In genomic region chrX:130649738-130650137, GRCh38 we compare ENCODE assay signal across 3 cellular contexts.
TF ChIP-seq lines count a peak whose summit lies in the region.

No MANE protein-coding gene starts in this region.

TF ChIP-seq in SK-N-SH, 30 proteins besides CTCF, POLR2A, EP300 and RAD21 (continued from another document):
- TF ChIP-seq REST (IDR thresholded peaks at IDR 0.05; ENCODE audit: low read depth, low read length) (peak; percentile 80), NFIC (IDR thresholded peaks at IDR 0.05; ENCODE audit: borderline replicate concordance) (no peak), MAX (IDR thresholded peaks at IDR 0.05; ENCODE audit: low read depth) (no peak), JUND (IDR thresholded peaks at IDR 0.05) (no peak)
TF ChIP-seq in SK-N-SH: peak in this region for 1.

TF ChIP-seq in SK-N-SH treated with all-trans-retinoic acid at 6 μM for 48 hours, 23 proteins besides CTCF, POLR2A, EP300 and RAD21 (continued from another document):
- no peak for TF ChIP-seq PPARA (CRISPR knock-in tag; IDR thresholded peaks at IDR 0.05; ENCODE audit: borderline replicate concordance)
- no peak for TF ChIP-seq TCF4 (CRISPR knock-in tag; IDR thresholded peaks at IDR 0.05; ENCODE audit: borderline replicate concordance)
- TF ChIP-seq ZFP3 (CRISPR knock-in tag; IDR thresholded peaks at IDR 0.05) = no peak
- no peak for TF ChIP-seq ZFP30 (CRISPR knock-in tag; IDR thresholded peaks at IDR 0.05)
- no peak for TF ChIP-seq ZNF565 (CRISPR knock-in tag; conservative IDR thresholded peaks at IDR 0.05; ENCODE audit: low read depth)
- TF ChIP-seq CSDC2 (CRISPR knock-in tag; IDR thresholded peaks at IDR 0.05) = no peak
- no peak for TF ChIP-seq PATZ1 (CRISPR knock-in tag; IDR thresholded peaks at IDR 0.05; ENCODE audit: borderline replicate concordance)
- no peak for TF ChIP-seq ARNTL (CRISPR knock-in tag; IDR thresholded peaks at IDR 0.05; ENCODE audit: borderline replicate concordance, low read depth)
- TF ChIP-seq ISL1 (CRISPR knock-in tag; IDR thresholded peaks at IDR 0.05) = no peak
- no peak for TF ChIP-seq ZC3H10 (CRISPR knock-in tag; IDR thresholded peaks at IDR 0.05)
- TF ChIP-seq CSRNP3 (CRISPR knock-in tag; IDR thresholded peaks at IDR 0.05) = no peak
- TF ChIP-seq ZNF8 (CRISPR knock-in tag; IDR thresholded peaks at IDR 0.05) = no peak

TF ChIP-seq in GM23338, 12 proteins besides CTCF, POLR2A, EP300 and RAD21 (continued from another document):
- TF ChIP-seq ETS1 (IDR thresholded peaks at IDR 0.05) = no peak
TF ChIP-seq in GM23338: peak in this region for 1.
